In genomic region chr16:19167710-19168172, GRCh38 we compare ENCODE assay signal across 8 cellular contexts. TPM values are rescaled to one million over a fixed set of nuclear protein-coding genes. Genes with fewer than 3 reads are reported as not detected.
DNase-seq lines count a peak whose midpoint lies in the region; ATAC-seq and TF ChIP-seq lines count a peak whose summit lies in the region.

No MANE protein-coding gene starts in this region.

- DNase-seq in GM06990 (ENCODE audit: extremely low read depth, insufficient read length) (peak; percentile 86), NCI-H82 (lab: John Stamatoyannopoulos, UW) (peak; percentile 86), ascending aorta (ENCODE audit: low spot score in 2 of 2) (peak in 1 of 2 donors; percentile 75), hepatocyte (ENCODE audit: low spot score) (peak; percentile 92), retinal pigment epithelial cell (ENCODE audit: low read depth) (no peak), NK-92 (lab: John Stamatoyannopoulos, UW; ENCODE audit: unreplicated experiment) (no peak)

- under 1% methylated on average over 33 of the region's 45 CpGs for WGBS in hepatocyte (ENCODE audit: low lambda C conversion rate, missing lambda C conversion rate)

- H3K79me2 ChIP-seq in hepatocyte, result no peaks in the 10 kb centered on the region

- H3K27me3 ChIP-seq in GM06990 (replicated peaks; ENCODE audit: control insufficient read depth, insufficient read depth, low read length) (no peaks in the 10 kb centered on the region; the same call in 1 of the 2 replicates), ascending aorta (no peaks in the 10 kb centered on the region), hepatocyte (peaks cover 8% of the 10 kb centered on the region)

- H3K4me3 ChIP-seq in GM06990 (replicated peaks; ENCODE audit: low read depth, low read length) (peak overlapping the region; percentile 37), ascending aorta (peak overlapping the region; percentile 52 to 72), hepatocyte (peak overlapping the region; percentile 59), retinal pigment epithelial cell (ENCODE audit: low read length) (peak overlapping the region; percentile 68)

- peak overlapping the region; percentile 83 for H2AFZ ChIP-seq in hepatocyte

- intact Hi-C loops in ascending aorta (cut with DNase I), result loop anchor here (1.0 to 10.0 kb wide), 3 partner anchors 81 to 337 kb away; no protein-coding TSS in a partner anchor

- H3K36me3 ChIP-seq in GM06990 (ENCODE audit: control insufficient read depth, insufficient read depth, low read length) (no peaks in the 10 kb centered on the region), ascending aorta (no peaks in the 10 kb centered on the region), hepatocyte (replicated peaks; ENCODE audit: insufficient read depth, low read depth) (no peaks in the 10 kb centered on the region)

- H3K9me3 ChIP-seq in ascending aorta (no peaks in the 10 kb centered on the region), hepatocyte (ENCODE audit: low read depth) (no peaks in the 10 kb centered on the region)

- H3K27ac ChIP-seq in ascending aorta (peak overlapping the region in 1 of 2 donors; percentile 10), hepatocyte (peak overlapping the region; percentile 63)

- ATAC-seq in HG03135 (IDR thresholded peaks at IDR 0.05; ENCODE audit: unreplicated experiment) (peak; percentile 55), GM19328 (IDR thresholded peaks at IDR 0.05; ENCODE audit: unreplicated experiment) (no peak)

- peak overlapping the region; percentile 99 for H3K4me2 ChIP-seq in hepatocyte

- no peaks in the 10 kb centered on the region for H3K9me2 ChIP-seq in hepatocyte (replicated peaks; ENCODE audit: insufficient read depth)

- peaks cover 3 to 4% of the 10 kb centered on the region in 2 donors for H3K4me1 ChIP-seq in ascending aorta
- no peaks in the 10 kb centered on the region for H3K4me1 ChIP-seq in hepatocyte (ENCODE audit: insufficient read depth)

- H4K20me1 ChIP-seq in hepatocyte (ENCODE audit: insufficient read depth, poor library complexity, severe bottlenecking), result no peaks in the 10 kb centered on the region

- TF ChIP-seq CTCF in GM06990 (IDR thresholded peaks at IDR 0.05; ENCODE audit: insufficient read depth, low read length, poor library complexity, severe bottlenecking) (peak; percentile 62), ascending aorta (IDR thresholded peaks at IDR 0.05) (peak; percentile 42 to 82 (median 55)), hepatocyte (IDR thresholded peaks at IDR 0.05; ENCODE audit: poor library complexity) (peak; percentile 72), retinal pigment epithelial cell (conservative IDR thresholded peaks at IDR 0.05; ENCODE audit: low read depth, low read length) (peak; percentile 59)

RNA-seq across cellular contexts. Expression of gene SYT17, which starts 0.3 kb away (rescaled TPM):
- total RNA-seq in ascending aorta, result 2.4 TPM
- 4.3 and 6.7 TPM in 2 replicates for total RNA-seq in hepatocyte
- 6.9 and 7.3 TPM in 2 replicates for polyA plus RNA-seq in hepatocyte

RNA-seq across cellular contexts. Expression of gene ITPRIPL2, which starts 54.0 kb away (rescaled TPM):
- 94.5 TPM for total RNA-seq in ascending aorta
- 16.3 and 20.1 TPM in 2 replicates for total RNA-seq in hepatocyte
- 8.6 and 10.3 TPM in 2 replicates for polyA plus RNA-seq in hepatocyte

Comparison
In these comparisons a context has a peak if more than half of its experiments do, and no peak if none do; other contexts are left out.
1. DNase-seq: peak in GM06990 (single experiment), NCI-H82 (single experiment) and hepatocyte (single experiment); none in retinal pigment epithelial cell (single experiment) and NK-92 (single experiment).
2. Peak in every context shown above with its lines, with median percentiles within 50 percentile points of each other: H3K4me3 ChIP-seq and CTCF ChIP-seq.